1 cellular context compared by ENCODE assay signal in genomic region chr16:17311333-17312099, GRCh38.
TF ChIP-seq lines count a peak whose summit lies in the region.

No MANE protein-coding gene starts in this region.

TF ChIP-seq in HepG2, 621 proteins besides CTCF, POLR2A, EP300 and RAD21:
- TF ChIP-seq REST (IDR thresholded peaks at IDR 0.05; ENCODE audit: borderline replicate concordance in 1 of 2, low read depth in 1 of 2, low read length in 2 of 2) (peak in 1 of 2 experiments; percentile 62; a peak in 3 of 4 replicates), HOXA7 (CRISPR knock-in tag; IDR thresholded peaks at IDR 0.05) (no peak), ZNF430 (CRISPR knock-in tag; IDR thresholded peaks at IDR 0.05) (peak; percentile 19; the same call in 1 of the 2 replicates)
